In genomic region chr2:62423235-62423634, GRCh38 we compare ENCODE assay signal across 13 cellular contexts.
DNase-seq lines count a peak whose midpoint lies in the region; ATAC-seq, FAIRE-seq and TF ChIP-seq lines count a peak whose summit lies in the region.
"Had no signal": no experiment of that assay in that cellular context is flagged by ENCODE, and none has a peak within 500 bp of the region (broad histone marks: within the 10 kb centered on the region; RNA-seq: fewer than 3 reads in every experiment).

No MANE protein-coding gene starts in this region.

- intact Hi-C loops in left lung (cut with DNase I), result no loop called here

- peak; percentile 91 for ATAC-seq in left lung
- ATAC-seq in HG03342 (IDR thresholded peaks at IDR 0.05; ENCODE audit: unreplicated experiment), result no peak
- ATAC-seq: activated T-cell treated with anti-CD3 and anti-CD28 coated beads, Interleukin-2, amount 50 U/mL, for 4 hours had no signal

- H3K4me3 ChIP-seq in AG10803 (ENCODE audit: low read length) (no peak overlapping the region), Karpas-422 (ENCODE audit: low read length) (no peak overlapping the region), cardiac fibroblast (replicated peaks in 1 of 2; ENCODE audit: low read depth in 2 of 2, low read length in 2 of 2) (no peak overlapping the region), left lung (no peak overlapping the region)
- H3K4me3 ChIP-seq: stomach had no signal

- DNase-seq in AG10803 (ENCODE audit: low read depth) (peak; percentile 30), Karpas-422 (peak; percentile 60), cardiac fibroblast (ENCODE audit: low read depth in 2 of 2) (peak; percentile 15 to 19), left lung (no peak), RCC 7860 (ENCODE audit: low spot score) (no peak), NCI-H510A treated with DMSO at 0.1 percent for 48 hours (lab: John Stamatoyannopoulos, UW) (no peak)
- DNase-seq in activated naive CD4-positive, alpha-beta T cell treated with Interleukin-2 at 50 U/mL for 16 hours, result no peak
- DNase-seq: activated T-cell treated with anti-CD3 and anti-CD28 coated beads, Interleukin-2, amount 50 U/mL, for 4 hours; central memory CD4-positive, alpha-beta T cell; NCI-H1092; stomach had no signal

- peak; percentile 58 for TF ChIP-seq CTCF in AG10803 (conservative IDR thresholded peaks at IDR 0.05; ENCODE audit: low read length)
- TF ChIP-seq CTCF in cardiac fibroblast (IDR thresholded peaks at IDR 0.05; ENCODE audit: low read depth, low read length), result peak; percentile 21
- TF ChIP-seq CTCF in left lung (IDR thresholded peaks at IDR 0.05), result no peak

- H3K9me3 ChIP-seq in Karpas-422 (ENCODE audit: low read length) (no peaks in the 10 kb centered on the region), left lung (peaks cover 0 to 6% of the 10 kb centered on the region in 2 donors)

- no peak for FAIRE-seq in RCC 7860 (lab: Jason Lieb, UNC)
- FAIRE-seq: GM18507 had no signal

- no peaks in the 10 kb centered on the region for H3K36me3 ChIP-seq in Karpas-422 (ENCODE audit: insufficient read depth, low read length)
- no peaks in the 10 kb centered on the region for H3K36me3 ChIP-seq in left lung
- H3K36me3 ChIP-seq: stomach had no signal

- H3K27ac ChIP-seq in Karpas-422 (ENCODE audit: low read length) (no peak overlapping the region), left lung (no peak overlapping the region)

- H3K4me1 ChIP-seq in Karpas-422 (ENCODE audit: low read length), result no peaks in the 10 kb centered on the region
- H3K4me1 ChIP-seq in left lung, result no peaks in the 10 kb centered on the region

- H3K9ac ChIP-seq in Karpas-422 (ENCODE audit: low read length), result no peak overlapping the region

- H3K27me3 ChIP-seq in Karpas-422 (ENCODE audit: low read length), result no peaks in the 10 kb centered on the region
- H3K27me3 ChIP-seq in left lung, result no peaks in the 10 kb centered on the region
- H3K27me3 ChIP-seq: stomach had no signal

- H4K20me1 ChIP-seq in Karpas-422 (ENCODE audit: insufficient read depth, low read depth, low read length), result no peaks in the 10 kb centered on the region

- H2AFZ ChIP-seq in Karpas-422 (ENCODE audit: low read length), result no peak overlapping the region

- no peaks in the 10 kb centered on the region for H3K9me2 ChIP-seq in Karpas-422 (replicated peaks; ENCODE audit: insufficient read depth, low read length)

- no peak overlapping the region for H3K4me2 ChIP-seq in Karpas-422 (ENCODE audit: low read depth, low read length, poor library complexity, severe bottlenecking)

- no peaks in the 10 kb centered on the region for H3K79me2 ChIP-seq in Karpas-422 (ENCODE audit: low read length)

Comparison
In these comparisons a context has a peak if more than half of its experiments do, and no peak if none do; other contexts are left out.
1. DNase-seq: peak in AG10803 (single experiment), Karpas-422 (single experiment) and cardiac fibroblast (2 of 2); none in left lung (0 of 2), activated naive CD4-positive, alpha-beta T cell treated with Interleukin-2 at 50 U/mL for 16 hours (single experiment), RCC 7860 (single experiment) and NCI-H510A treated with DMSO at 0.1 percent for 48 hours (single experiment).
2. CTCF ChIP-seq: peak in AG10803 (single experiment) and cardiac fibroblast (single experiment); none in left lung (0 of 2).